Comparison of ENCODE assay signal across 1 cellular context in the genomic region with DNA sequence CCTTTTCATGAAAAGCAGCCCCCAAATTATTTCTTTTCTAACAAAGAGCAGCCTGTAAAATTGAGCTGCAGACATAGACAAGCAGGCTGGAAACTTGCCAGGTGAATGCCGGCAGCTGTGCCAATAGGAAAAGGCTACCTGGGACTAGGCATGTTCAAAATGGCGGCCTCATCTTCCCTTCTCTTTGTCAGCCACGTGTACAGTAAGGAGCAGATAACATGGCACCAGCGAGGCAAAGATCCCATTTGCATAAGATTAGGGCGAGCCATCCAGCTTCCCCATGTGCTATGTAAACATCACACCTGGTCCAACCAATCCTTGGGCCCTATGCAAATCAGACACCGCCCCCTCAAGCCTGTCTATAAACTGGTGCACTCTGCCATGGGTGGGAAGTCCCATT.
A peak's percentile ranks its signal among the peaks of the same experiment; 100 is the strongest.
TF ChIP-seq lines count a peak whose summit lies in the region.

No MANE protein-coding gene starts in this region.

TF ChIP-seq in K562, 482 proteins besides CTCF, POLR2A, EP300 and RAD21 (continued from another document and continues in another):
- TF ChIP-seq ESRRA (IDR thresholded peaks at IDR 0.05; ENCODE audit: borderline replicate concordance, low read depth) = no peak
- TF ChIP-seq, protein P1, sequence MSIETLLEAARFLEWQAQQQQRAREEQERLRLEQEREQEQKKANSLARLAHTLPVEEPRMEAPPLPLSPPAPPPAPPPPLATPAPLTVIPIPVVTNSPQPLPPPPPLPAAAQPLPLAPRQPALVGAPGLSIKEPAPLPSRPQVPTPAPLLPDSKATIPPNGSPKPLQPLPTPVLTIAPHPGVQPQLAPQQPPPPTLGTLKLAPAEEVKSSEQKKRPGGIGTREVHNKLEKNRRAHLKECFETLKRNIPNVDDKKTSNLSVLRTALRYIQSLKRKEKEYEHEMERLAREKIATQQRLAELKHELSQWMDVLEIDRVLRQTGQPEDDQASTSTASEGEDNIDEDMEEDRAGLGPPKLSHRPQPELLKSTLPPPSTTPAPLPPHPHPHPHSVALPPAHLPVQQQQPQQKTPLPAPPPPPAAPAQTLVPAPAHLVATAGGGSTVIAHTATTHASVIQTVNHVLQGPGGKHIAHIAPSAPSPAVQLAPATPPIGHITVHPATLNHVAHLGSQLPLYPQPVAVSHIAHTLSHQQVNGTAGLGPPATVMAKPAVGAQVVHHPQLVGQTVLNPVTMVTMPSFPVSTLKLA (conservative IDR thresholded peaks at IDR 0.05) = peak; percentile 80 to 82
- no peak for TF ChIP-seq ZNF282 (CRISPR knock-in tag; IDR thresholded peaks at IDR 0.05)
- TF ChIP-seq, protein P2, sequence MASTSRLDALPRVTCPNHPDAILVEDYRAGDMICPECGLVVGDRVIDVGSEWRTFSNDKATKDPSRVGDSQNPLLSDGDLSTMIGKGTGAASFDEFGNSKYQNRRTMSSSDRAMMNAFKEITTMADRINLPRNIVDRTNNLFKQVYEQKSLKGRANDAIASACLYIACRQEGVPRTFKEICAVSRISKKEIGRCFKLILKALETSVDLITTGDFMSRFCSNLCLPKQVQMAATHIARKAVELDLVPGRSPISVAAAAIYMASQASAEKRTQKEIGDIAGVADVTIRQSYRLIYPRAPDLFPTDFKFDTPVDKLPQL (IDR thresholded peaks at IDR 0.05; ENCODE audit: extremely low read depth, insufficient read length) = no peak
- TF ChIP-seq NR2C1 (IDR thresholded peaks at IDR 0.05) = no peak
- TF ChIP-seq NR2C1 (tag; IDR thresholded peaks at IDR 0.05) = no peak
- TF ChIP-seq PHF8 (IDR thresholded peaks at IDR 0.05; ENCODE audit: borderline replicate concordance, low read length) = no peak
- no peak for TF ChIP-seq ZFX (CRISPR knock-in tag; IDR thresholded peaks at IDR 0.05)
- TF ChIP-seq, protein P3, sequence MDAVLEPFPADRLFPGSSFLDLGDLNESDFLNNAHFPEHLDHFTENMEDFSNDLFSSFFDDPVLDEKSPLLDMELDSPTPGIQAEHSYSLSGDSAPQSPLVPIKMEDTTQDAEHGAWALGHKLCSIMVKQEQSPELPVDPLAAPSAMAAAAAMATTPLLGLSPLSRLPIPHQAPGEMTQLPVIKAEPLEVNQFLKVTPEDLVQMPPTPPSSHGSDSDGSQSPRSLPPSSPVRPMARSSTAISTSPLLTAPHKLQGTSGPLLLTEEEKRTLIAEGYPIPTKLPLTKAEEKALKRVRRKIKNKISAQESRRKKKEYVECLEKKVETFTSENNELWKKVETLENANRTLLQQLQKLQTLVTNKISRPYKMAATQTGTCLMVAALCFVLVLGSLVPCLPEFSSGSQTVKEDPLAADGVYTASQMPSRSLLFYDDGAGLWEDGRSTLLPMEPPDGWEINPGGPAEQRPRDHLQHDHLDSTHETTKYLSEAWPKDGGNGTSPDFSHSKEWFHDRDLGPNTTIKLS (IDR thresholded peaks at IDR 0.05; ENCODE audit: borderline replicate concordance, low read depth) = peak; percentile 92
- no peak for TF ChIP-seq TCF7L2 (IDR thresholded peaks at IDR 0.05; ENCODE audit: low read depth, low read length)
- TF ChIP-seq BCOR (IDR thresholded peaks at IDR 0.05) = no peak
- no peak for TF ChIP-seq NR4A1 (CRISPR knock-in tag; IDR thresholded peaks at IDR 0.05)
- no peak for TF ChIP-seq NR4A1 (tag; IDR thresholded peaks at IDR 0.05)
- no peak for TF ChIP-seq FIP1L1 (IDR thresholded peaks at IDR 0.05; ENCODE audit: low read depth, low read length, poor library complexity, severe bottlenecking)
- TF ChIP-seq KDM2B (CRISPR knock-in tag; IDR thresholded peaks at IDR 0.05) = no peak
- TF ChIP-seq BRCA1 (IDR thresholded peaks at IDR 0.05) = no peak
- no peak for TF ChIP-seq BRCA1 (CRISPR knock-in tag; IDR thresholded peaks at IDR 0.05)
- no peak for TF ChIP-seq ASH1L (IDR thresholded peaks at IDR 0.05; ENCODE audit: borderline replicate concordance, low read depth, partially characterized antibody)
- TF ChIP-seq, protein P4, sequence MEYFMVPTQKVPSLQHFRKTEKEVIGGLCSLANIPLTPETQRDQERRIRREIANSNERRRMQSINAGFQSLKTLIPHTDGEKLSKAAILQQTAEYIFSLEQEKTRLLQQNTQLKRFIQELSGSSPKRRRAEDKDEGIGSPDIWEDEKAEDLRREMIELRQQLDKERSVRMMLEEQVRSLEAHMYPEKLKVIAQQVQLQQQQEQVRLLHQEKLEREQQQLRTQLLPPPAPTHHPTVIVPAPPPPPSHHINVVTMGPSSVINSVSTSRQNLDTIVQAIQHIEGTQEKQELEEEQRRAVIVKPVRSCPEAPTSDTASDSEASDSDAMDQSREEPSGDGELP (CRISPR knock-in tag; IDR thresholded peaks at IDR 0.05; ENCODE audit: borderline replicate concordance) = no peak; the same call in 1 of the 2 replicates
- TF ChIP-seq TRIM24 (IDR thresholded peaks at IDR 0.05) = no peak
- TF ChIP-seq TEAD2 (tag; IDR thresholded peaks at IDR 0.05) = no peak
- no peak for TF ChIP-seq SNIP1 (IDR thresholded peaks at IDR 0.05; ENCODE audit: low read depth)
- no peak for TF ChIP-seq NELFE (IDR thresholded peaks at IDR 0.05; ENCODE audit: insufficient read depth, insufficient read length)
- TF ChIP-seq, protein P5, sequence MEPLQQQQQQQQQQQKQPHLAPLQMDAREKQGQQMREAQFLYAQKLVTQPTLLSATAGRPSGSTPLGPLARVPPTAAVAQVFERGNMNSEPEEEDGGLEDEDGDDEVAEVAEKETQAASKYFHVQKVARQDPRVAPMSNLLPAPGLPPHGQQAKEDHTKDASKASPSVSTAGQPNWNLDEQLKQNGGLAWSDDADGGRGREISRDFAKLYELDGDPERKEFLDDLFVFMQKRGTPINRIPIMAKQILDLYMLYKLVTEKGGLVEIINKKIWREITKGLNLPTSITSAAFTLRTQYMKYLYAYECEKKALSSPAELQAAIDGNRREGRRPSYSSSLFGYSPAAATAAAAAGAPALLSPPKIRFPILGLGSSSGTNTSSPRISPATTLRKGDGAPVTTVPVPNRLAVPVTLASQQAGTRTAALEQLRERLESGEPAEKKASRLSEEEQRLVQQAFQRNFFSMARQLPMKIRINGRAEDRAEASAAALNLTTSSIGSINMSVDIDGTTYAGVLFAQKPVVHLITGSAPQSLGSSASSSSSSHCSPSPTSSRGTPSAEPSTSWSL (CRISPR knock-in tag; IDR thresholded peaks at IDR 0.05; ENCODE audit: borderline replicate concordance) = no peak
- no peak for TF ChIP-seq ZNF133 (CRISPR knock-in tag; IDR thresholded peaks at IDR 0.05)
- TF ChIP-seq CHD2 (IDR thresholded peaks at IDR 0.05; ENCODE audit: low read depth, low read length) = no peak
- TF ChIP-seq ZNF239 (CRISPR knock-in tag; IDR thresholded peaks at IDR 0.05) = no peak
- no peak for TF ChIP-seq ZNF41 (CRISPR knock-in tag; conservative IDR thresholded peaks at IDR 0.05)
- TF ChIP-seq COPS2 (conservative IDR thresholded peaks at IDR 0.05) = no peak
- TF ChIP-seq, protein P6, sequence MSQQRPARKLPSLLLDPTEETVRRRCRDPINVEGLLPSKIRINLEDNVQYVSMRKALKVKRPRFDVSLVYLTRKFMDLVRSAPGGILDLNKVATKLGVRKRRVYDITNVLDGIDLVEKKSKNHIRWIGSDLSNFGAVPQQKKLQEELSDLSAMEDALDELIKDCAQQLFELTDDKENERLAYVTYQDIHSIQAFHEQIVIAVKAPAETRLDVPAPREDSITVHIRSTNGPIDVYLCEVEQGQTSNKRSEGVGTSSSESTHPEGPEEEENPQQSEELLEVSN (IDR thresholded peaks at IDR 0.05; ENCODE audit: borderline replicate concordance in 1 of 2, extremely low read depth in 1 of 2, insufficient read depth in 1 of 2, insufficient read length in 1 of 2, low read depth in 1 of 2, low read length in 1 of 2, poor library complexity in 1 of 2, severe bottlenecking in 1 of 2) = peak; percentile 72 to 89
- TF ChIP-seq, protein P7, sequence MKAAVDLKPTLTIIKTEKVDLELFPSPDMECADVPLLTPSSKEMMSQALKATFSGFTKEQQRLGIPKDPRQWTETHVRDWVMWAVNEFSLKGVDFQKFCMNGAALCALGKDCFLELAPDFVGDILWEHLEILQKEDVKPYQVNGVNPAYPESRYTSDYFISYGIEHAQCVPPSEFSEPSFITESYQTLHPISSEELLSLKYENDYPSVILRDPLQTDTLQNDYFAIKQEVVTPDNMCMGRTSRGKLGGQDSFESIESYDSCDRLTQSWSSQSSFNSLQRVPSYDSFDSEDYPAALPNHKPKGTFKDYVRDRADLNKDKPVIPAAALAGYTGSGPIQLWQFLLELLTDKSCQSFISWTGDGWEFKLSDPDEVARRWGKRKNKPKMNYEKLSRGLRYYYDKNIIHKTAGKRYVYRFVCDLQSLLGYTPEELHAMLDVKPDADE (conservative IDR thresholded peaks at IDR 0.05; ENCODE audit: control insufficient read depth, low read depth, low read length) = no peak
- TF ChIP-seq, protein P8, sequence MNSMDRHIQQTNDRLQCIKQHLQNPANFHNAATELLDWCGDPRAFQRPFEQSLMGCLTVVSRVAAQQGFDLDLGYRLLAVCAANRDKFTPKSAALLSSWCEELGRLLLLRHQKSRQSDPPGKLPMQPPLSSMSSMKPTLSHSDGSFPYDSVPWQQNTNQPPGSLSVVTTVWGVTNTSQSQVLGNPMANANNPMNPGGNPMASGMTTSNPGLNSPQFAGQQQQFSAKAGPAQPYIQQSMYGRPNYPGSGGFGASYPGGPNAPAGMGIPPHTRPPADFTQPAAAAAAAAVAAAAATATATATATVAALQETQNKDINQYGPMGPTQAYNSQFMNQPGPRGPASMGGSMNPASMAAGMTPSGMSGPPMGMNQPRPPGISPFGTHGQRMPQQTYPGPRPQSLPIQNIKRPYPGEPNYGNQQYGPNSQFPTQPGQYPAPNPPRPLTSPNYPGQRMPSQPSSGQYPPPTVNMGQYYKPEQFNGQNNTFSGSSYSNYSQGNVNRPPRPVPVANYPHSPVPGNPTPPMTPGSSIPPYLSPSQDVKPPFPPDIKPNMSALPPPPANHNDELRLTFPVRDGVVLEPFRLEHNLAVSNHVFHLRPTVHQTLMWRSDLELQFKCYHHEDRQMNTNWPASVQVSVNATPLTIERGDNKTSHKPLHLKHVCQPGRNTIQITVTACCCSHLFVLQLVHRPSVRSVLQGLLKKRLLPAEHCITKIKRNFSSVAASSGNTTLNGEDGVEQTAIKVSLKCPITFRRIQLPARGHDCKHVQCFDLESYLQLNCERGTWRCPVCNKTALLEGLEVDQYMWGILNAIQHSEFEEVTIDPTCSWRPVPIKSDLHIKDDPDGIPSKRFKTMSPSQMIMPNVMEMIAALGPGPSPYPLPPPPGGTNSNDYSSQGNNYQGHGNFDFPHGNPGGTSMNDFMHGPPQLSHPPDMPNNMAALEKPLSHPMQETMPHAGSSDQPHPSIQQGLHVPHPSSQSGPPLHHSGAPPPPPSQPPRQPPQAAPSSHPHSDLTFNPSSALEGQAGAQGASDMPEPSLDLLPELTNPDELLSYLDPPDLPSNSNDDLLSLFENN (IDR thresholded peaks at IDR 0.05; ENCODE audit: low read depth in 2 of 2, low read length in 2 of 2) = no peak
- TF ChIP-seq SRSF7 (optimal IDR thresholded peaks at IDR 0.05; ENCODE audit: low read depth, low read length) = no peak
- TF ChIP-seq, protein P9, sequence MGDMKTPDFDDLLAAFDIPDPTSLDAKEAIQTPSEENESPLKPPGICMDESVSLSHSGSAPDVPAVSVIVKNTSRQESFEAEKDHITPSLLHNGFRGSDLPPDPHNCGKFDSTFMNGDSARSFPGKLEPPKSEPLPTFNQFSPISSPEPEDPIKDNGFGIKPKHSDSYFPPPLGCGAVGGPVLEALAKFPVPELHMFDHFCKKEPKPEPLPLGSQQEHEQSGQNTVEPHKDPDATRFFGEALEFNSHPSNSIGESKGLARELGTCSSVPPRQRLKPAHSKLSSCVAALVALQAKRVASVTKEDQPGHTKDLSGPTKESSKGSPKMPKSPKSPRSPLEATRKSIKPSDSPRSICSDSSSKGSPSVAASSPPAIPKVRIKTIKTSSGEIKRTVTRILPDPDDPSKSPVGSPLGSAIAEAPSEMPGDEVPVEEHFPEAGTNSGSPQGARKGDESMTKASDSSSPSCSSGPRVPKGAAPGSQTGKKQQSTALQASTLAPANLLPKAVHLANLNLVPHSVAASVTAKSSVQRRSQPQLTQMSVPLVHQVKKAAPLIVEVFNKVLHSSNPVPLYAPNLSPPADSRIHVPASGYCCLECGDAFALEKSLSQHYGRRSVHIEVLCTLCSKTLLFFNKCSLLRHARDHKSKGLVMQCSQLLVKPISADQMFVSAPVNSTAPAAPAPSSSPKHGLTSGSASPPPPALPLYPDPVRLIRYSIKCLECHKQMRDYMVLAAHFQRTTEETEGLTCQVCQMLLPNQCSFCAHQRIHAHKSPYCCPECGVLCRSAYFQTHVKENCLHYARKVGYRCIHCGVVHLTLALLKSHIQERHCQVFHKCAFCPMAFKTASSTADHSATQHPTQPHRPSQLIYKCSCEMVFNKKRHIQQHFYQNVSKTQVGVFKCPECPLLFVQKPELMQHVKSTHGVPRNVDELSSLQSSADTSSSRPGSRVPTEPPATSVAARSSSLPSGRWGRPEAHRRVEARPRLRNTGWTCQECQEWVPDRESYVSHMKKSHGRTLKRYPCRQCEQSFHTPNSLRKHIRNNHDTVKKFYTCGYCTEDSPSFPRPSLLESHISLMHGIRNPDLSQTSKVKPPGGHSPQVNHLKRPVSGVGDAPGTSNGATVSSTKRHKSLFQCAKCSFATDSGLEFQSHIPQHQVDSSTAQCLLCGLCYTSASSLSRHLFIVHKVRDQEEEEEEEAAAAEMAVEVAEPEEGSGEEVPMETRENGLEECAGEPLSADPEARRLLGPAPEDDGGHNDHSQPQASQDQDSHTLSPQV (IDR thresholded peaks at IDR 0.05) = peak; percentile 64; the same call in 1 of the 2 replicates
- TF ChIP-seq ZNF644 (tag; IDR thresholded peaks at IDR 0.05; ENCODE audit: low read depth) = no peak
- TF ChIP-seq TAF15 (IDR thresholded peaks at IDR 0.05; ENCODE audit: low read depth, low read length) = no peak
- TF ChIP-seq, protein P10, sequence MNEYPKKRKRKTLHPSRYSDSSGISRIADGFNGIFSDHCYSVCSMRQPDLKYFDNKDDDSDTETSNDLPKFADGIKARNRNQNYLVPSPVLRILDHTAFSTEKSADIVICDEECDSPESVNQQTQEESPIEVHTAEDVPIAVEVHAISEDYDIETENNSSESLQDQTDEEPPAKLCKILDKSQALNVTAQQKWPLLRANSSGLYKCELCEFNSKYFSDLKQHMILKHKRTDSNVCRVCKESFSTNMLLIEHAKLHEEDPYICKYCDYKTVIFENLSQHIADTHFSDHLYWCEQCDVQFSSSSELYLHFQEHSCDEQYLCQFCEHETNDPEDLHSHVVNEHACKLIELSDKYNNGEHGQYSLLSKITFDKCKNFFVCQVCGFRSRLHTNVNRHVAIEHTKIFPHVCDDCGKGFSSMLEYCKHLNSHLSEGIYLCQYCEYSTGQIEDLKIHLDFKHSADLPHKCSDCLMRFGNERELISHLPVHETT (CRISPR knock-in tag; conservative IDR thresholded peaks at IDR 0.05 in 1 of 2, IDR thresholded peaks at IDR 0.05 in 1 of 2) = no peak
- no peak for TF ChIP-seq CTBP1 (IDR thresholded peaks at IDR 0.05; ENCODE audit: borderline replicate concordance)
- peak; percentile 10 to 21; a peak in 1 of 4 replicates for TF ChIP-seq NRF1 (conservative IDR thresholded peaks at IDR 0.05 in 1 of 2, IDR thresholded peaks at IDR 0.05 in 1 of 2)
- TF ChIP-seq HMGN3 (IDR thresholded peaks at IDR 0.05; ENCODE audit: borderline replicate concordance, extremely low read depth, insufficient read length, low read depth, low read length) = no peak
- no peak for TF ChIP-seq FOXM1 (IDR thresholded peaks at IDR 0.05; ENCODE audit: low read depth)
- no peak for TF ChIP-seq FOXM1 (CRISPR knock-in tag; IDR thresholded peaks at IDR 0.05; ENCODE audit: low read depth)
- TF ChIP-seq RBFOX2 (IDR thresholded peaks at IDR 0.05; ENCODE audit: low read depth, low read length) = 0 out of 2 replicates have a peak, but pooled peaks have one; percentile 18
